In the genomic region with DNA sequence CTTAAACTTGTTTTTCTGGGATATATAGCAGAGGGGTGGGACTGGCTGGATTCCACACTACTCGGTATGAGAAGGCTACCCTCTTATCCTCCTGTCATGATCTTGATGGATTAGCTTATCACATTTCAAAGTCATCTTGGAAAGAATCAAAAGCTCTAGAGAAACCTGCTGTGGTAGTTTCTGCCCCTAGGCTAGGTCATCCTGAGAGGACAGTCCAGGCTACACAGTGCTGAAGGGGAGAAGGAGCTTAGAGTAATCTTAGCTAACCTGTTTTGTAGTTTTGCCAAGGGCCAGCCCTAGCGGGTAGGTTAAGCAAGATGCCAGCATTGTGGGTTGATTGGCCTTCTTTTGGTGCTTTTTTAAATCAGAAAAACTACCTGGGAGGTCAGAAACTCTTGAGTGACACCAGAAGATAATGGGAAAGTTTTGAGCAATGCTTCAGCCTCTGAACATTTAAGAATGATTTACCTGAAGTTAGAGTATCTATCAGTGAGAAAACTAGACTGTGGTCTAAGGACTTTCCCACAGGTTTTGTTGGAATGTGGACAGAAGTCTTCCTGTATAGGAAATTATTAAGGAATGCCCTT, we compare ENCODE assay signal across 16 cellular contexts. TPM values are rescaled to one million over a fixed set of nuclear protein-coding genes. Genes with fewer than 3 reads are reported as not detected.
DNase-seq lines count a peak whose midpoint lies in the region; FAIRE-seq and TF ChIP-seq lines count a peak whose summit lies in the region.
"Had no signal": no experiment of that assay in that cellular context is flagged by ENCODE, and none has a peak within 500 bp of the region (broad histone marks: within the 10 kb centered on the region; RNA-seq: fewer than 3 reads in every experiment).

No MANE protein-coding gene starts in this region.

- TF ChIP-seq POLR2A in GM12891 (IDR thresholded peaks at IDR 0.05; ENCODE audit: low read depth, low read length): no peak

- peak; percentile 21 for DNase-seq in Calu3
- DNase-seq in HEK293T (ENCODE audit: extremely low spot score): no peak
- peak; percentile 26 for DNase-seq in NCI-H82 treated with DMSO at 0.1 percent for 48 hours (lab: John Stamatoyannopoulos, UW; ENCODE audit: unreplicated experiment)
- DNase-seq in islet precursor cell: peak; percentile 84
- no peak for DNase-seq in NCI-H2227 treated with DMSO at 0.1 percent for 48 hours (lab: John Stamatoyannopoulos, UW)
- DNase-seq in GM12891 (ENCODE audit: insufficient read length, low spot score): no peak
- no peak for DNase-seq in AG08396 (ENCODE audit: low spot score)
- DNase-seq in activated CD4-positive, alpha-beta memory T cell treated with anti-CD3 and anti-CD28 coated beads for 36 hours: no peak
- DNase-seq: activated CD4-positive, alpha-beta T cell treated with anti-CD3 and anti-CD28 coated beads for 48 hours; activated naive CD8-positive, alpha-beta T cell treated with anti-CD3 and anti-CD28 coated beads for 36 hours; NCI-H1092 treated with DMSO at 0.1 percent for 48 hours; NCI-H774; SJCRH30; stimulated activated naive B cell treated with anti-CD40 and anti-IgM and Interleukin-4, amounts not matched to agents 10 μg/mL and 1 μg/mL and 100 μg/mL, for 72 hours had no signal

- H3K9me3 Mint-ChIP-seq in Calu3 (ENCODE audit: low read depth, unreplicated experiment): no peaks in the 10 kb centered on the region
- no peaks in the 10 kb centered on the region for H3K9me3 Mint-ChIP-seq in activated CD4-positive, alpha-beta memory T cell treated with anti-CD3 and anti-CD28 coated beads for 36 hours
- H3K9me3 Mint-ChIP-seq: activated naive CD8-positive, alpha-beta T cell treated with anti-CD3 and anti-CD28 coated beads for 36 hours; activated T-helper 17 cell treated with anti-CD3 and anti-CD28 coated beads, Interleukin-2, amount 50 U/mL, for 72 hours; stimulated activated naive B cell treated with anti-CD40 and anti-IgM and Interleukin-4, amounts not matched to agents 10 μg/mL and 1 μg/mL and 100 μg/mL, for 72 hours had no signal

- POLR2A ChIA-PET in HEK293T (lab: Yijun Ruan, JAX): interaction anchor here (1.2 kb wide), 1 partner anchor 45 kb away, joined by 4 read pairs; a partner anchor contains a TSS
- POLR2A ChIA-PET in activated CD4-positive, alpha-beta memory T cell treated with anti-CD3 and anti-CD28 coated beads for 36 hours (lab: Charles Lee): no interaction called here

- H3K4me1 Mint-ChIP-seq in Calu3 (ENCODE audit: low read depth, unreplicated experiment): peaks cover 68% of the 10 kb centered on the region
- no peaks in the 10 kb centered on the region for H3K4me1 Mint-ChIP-seq in activated CD4-positive, alpha-beta memory T cell treated with anti-CD3 and anti-CD28 coated beads for 36 hours (ENCODE audit: low read depth)
- H3K4me1 Mint-ChIP-seq: activated naive CD8-positive, alpha-beta T cell treated with anti-CD3 and anti-CD28 coated beads for 36 hours; activated T-helper 17 cell treated with anti-CD3 and anti-CD28 coated beads, Interleukin-2, amount 50 U/mL, for 72 hours had no signal

- H3K27me3 Mint-ChIP-seq in Calu3 (ENCODE audit: unreplicated experiment): no peaks in the 10 kb centered on the region
- no peaks in the 10 kb centered on the region for H3K27me3 Mint-ChIP-seq in activated CD4-positive, alpha-beta memory T cell treated with anti-CD3 and anti-CD28 coated beads for 36 hours
- H3K27me3 Mint-ChIP-seq: activated naive CD8-positive, alpha-beta T cell treated with anti-CD3 and anti-CD28 coated beads for 36 hours; activated T-helper 17 cell treated with anti-CD3 and anti-CD28 coated beads, Interleukin-2, amount 50 U/mL, for 72 hours; stimulated activated naive B cell treated with anti-CD40 and anti-IgM and Interleukin-4, amounts not matched to agents 10 μg/mL and 1 μg/mL and 100 μg/mL, for 72 hours had no signal

- FAIRE-seq in GM12891 (lab: Jason Lieb, UNC): no peak
- FAIRE-seq: astrocyte had no signal

- no peak overlapping the region for H3K27ac Mint-ChIP-seq in Calu3 (ENCODE audit: unreplicated experiment)
- H3K27ac Mint-ChIP-seq in activated CD4-positive, alpha-beta memory T cell treated with anti-CD3 and anti-CD28 coated beads for 36 hours: no peak overlapping the region
- H3K27ac Mint-ChIP-seq: activated naive CD8-positive, alpha-beta T cell treated with anti-CD3 and anti-CD28 coated beads for 36 hours; activated T-helper 17 cell treated with anti-CD3 and anti-CD28 coated beads, Interleukin-2, amount 50 U/mL, for 72 hours; stimulated activated naive B cell treated with anti-CD40 and anti-IgM and Interleukin-4, amounts not matched to agents 10 μg/mL and 1 μg/mL and 100 μg/mL, for 72 hours had no signal

- peaks cover 15% of the 10 kb centered on the region for H3K36me3 Mint-ChIP-seq in Calu3 (ENCODE audit: insufficient read depth, unreplicated experiment)
- H3K36me3 Mint-ChIP-seq in activated CD4-positive, alpha-beta memory T cell treated with anti-CD3 and anti-CD28 coated beads for 36 hours: no peaks in the 10 kb centered on the region
- H3K36me3 Mint-ChIP-seq: activated naive CD8-positive, alpha-beta T cell treated with anti-CD3 and anti-CD28 coated beads for 36 hours; stimulated activated naive B cell treated with anti-CD40 and anti-IgM and Interleukin-4, amounts not matched to agents 10 μg/mL and 1 μg/mL and 100 μg/mL, for 72 hours had no signal

- intact Hi-C loops in Calu3 (cut with micrococcal nuclease; ENCODE audit: unreplicated experiment): loop anchor here (5.0 kb wide), 1 partner anchor 41 kb away; no protein-coding TSS in a partner anchor
- intact Hi-C loops in activated CD4-positive, alpha-beta memory T cell treated with anti-CD3 and anti-CD28 coated beads for 36 hours (cut with micrococcal nuclease): no loop called here

- no peak for TF ChIP-seq CTCF in Calu3 (IDR thresholded peaks at IDR 0.05; ENCODE audit: unreplicated experiment)

- CTCF ChIA-PET in Calu3 (lab: Charles Lee) (interaction anchor here (0.7 kb wide), 1 partner anchor 24 kb away, joined by 3 read pairs; no protein-coding TSS in a partner anchor), HEK293T (lab: Yijun Ruan, JAX) (interaction anchor here (0.8 to 1.0 kb wide), 2 partner anchors 8 to 14 kb away, joined by 3 to 4 read pairs; no protein-coding TSS in a partner anchor)
- CTCF ChIA-PET in activated CD4-positive, alpha-beta memory T cell treated with anti-CD3 and anti-CD28 coated beads for 36 hours (lab: Charles Lee): interaction anchor here (1.0 kb wide), 1 partner anchor 15 kb away, joined by 3 read pairs; no protein-coding TSS in a partner anchor

- H3K4me3 Mint-ChIP-seq in Calu3 (ENCODE audit: low read depth, unreplicated experiment): no peak overlapping the region
- H3K4me3 Mint-ChIP-seq in activated CD4-positive, alpha-beta memory T cell treated with anti-CD3 and anti-CD28 coated beads for 36 hours: no peak overlapping the region
- H3K4me3 Mint-ChIP-seq: activated naive CD8-positive, alpha-beta T cell treated with anti-CD3 and anti-CD28 coated beads for 36 hours; activated T-helper 17 cell treated with anti-CD3 and anti-CD28 coated beads, Interleukin-2, amount 50 U/mL, for 72 hours; stimulated activated naive B cell treated with anti-CD40 and anti-IgM and Interleukin-4, amounts not matched to agents 10 μg/mL and 1 μg/mL and 100 μg/mL, for 72 hours had no signal

- no TSS peak for BruUV-seq in Calu3 (replicated peaks; lab: Mats Ljungman, UMichigan)

TF ChIP-seq in HEK293T, 16 proteins besides CTCF, POLR2A, EP300 and RAD21:
- TF ChIP-seq, protein P1, sequence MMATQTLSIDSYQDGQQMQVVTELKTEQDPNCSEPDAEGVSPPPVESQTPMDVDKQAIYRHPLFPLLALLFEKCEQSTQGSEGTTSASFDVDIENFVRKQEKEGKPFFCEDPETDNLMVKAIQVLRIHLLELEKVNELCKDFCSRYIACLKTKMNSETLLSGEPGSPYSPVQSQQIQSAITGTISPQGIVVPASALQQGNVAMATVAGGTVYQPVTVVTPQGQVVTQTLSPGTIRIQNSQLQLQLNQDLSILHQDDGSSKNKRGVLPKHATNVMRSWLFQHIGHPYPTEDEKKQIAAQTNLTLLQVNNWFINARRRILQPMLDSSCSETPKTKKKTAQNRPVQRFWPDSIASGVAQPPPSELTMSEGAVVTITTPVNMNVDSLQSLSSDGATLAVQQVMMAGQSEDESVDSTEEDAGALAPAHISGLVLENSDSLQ (IDR thresholded peaks at IDR 0.05): peak; percentile 41; the same call in 1 of the 2 replicates
- TF ChIP-seq FOXK2 (IDR thresholded peaks at IDR 0.05): no peak

TF ChIP-seq in GM12891, 5 proteins besides CTCF, POLR2A, EP300 and RAD21:
- TF ChIP-seq POLR2AphosphoS5 (IDR thresholded peaks at IDR 0.05; ENCODE audit: low read depth, low read length) (no peak), PAX5 (IDR thresholded peaks at IDR 0.05; ENCODE audit: insufficient read depth, low read length, severe bottlenecking) (no peak), TAF1 (IDR thresholded peaks at IDR 0.05; ENCODE audit: low read depth, low read length) (no peak), SPI1 (IDR thresholded peaks at IDR 0.05; ENCODE audit: low read depth, low read length) (no peak), POU2F2 (IDR thresholded peaks at IDR 0.05; ENCODE audit: low read depth, low read length) (no peak)

RNA-seq across cellular contexts. Expression of a gene that starts 21.3 kb away (rescaled TPM):
- total RNA-seq in Calu3 (2022): 7.7 and 9.9 TPM in 2 replicates
- 0.54 TPM for polyA plus RNA-seq in GM12891 (2012; ENCODE audit: low read depth, missing spikeins)
- under 1 TPM; 0.29 to 0.90 TPM for total RNA-seq in activated CD4-positive, alpha-beta memory T cell treated with anti-CD3 and anti-CD28 coated beads for 36 hours
- total RNA-seq: SJCRH30 had no signal

RNA-seq across cellular contexts. Expression of a gene that starts 44.7 kb away (rescaled TPM):
- total RNA-seq in Calu3 (2022): 28.6 and 32.9 TPM in 2 replicates
- polyA plus RNA-seq in GM12891 (2012; ENCODE audit: low read depth, missing spikeins): 2.1 TPM
- 1 to 10 TPM; 3.6 to 3.9 TPM for total RNA-seq in activated CD4-positive, alpha-beta memory T cell treated with anti-CD3 and anti-CD28 coated beads for 36 hours

Comparison
In these comparisons a context has a peak if more than half of its experiments do, and no peak if none do; other contexts are left out.
1. DNase-seq: peak in Calu3 (single experiment), NCI-H82 treated with DMSO at 0.1 percent for 48 hours (single experiment) and islet precursor cell (single experiment); none in HEK293T (single experiment), NCI-H2227 treated with DMSO at 0.1 percent for 48 hours (single experiment), GM12891 (single experiment), AG08396 (single experiment) and activated CD4-positive, alpha-beta memory T cell treated with anti-CD3 and anti-CD28 coated beads for 36 hours (single experiment).